8 cellular contexts compared by ENCODE assay signal in the genomic region with DNA sequence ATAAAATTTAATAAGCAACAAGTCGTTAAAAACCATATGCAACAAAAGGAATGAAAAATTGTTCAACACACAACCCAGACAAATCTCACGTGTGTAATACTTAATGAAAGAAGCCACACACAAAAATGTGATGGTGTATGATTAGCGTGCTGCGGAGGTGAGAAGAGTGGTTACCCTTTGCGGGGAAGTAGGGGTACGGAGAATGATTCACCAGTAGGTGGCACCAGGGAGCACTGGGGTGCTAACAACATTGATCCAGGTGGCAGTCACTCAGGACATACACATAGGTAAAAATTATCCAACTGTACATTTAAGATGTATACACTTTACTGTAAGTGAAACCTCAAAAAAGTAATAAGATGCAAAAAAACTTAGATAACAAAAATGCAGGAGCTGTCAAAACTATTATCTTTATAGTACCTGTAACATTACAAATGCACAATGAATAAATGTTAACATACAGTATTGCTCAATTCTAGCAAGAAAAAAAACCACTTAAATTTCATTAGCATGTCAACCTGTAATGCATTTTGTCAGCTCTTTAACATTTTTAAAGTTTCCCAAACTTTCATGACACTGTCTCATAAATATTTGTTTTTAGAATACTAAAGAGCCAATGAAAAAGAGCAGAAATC. TPM values are rescaled to one million over a fixed set of nuclear protein-coding genes. Genes with fewer than 3 reads are reported as not detected.
DNase-seq lines count a peak whose midpoint lies in the region; ATAC-seq and TF ChIP-seq lines count a peak whose summit lies in the region.

No MANE protein-coding gene starts in this region.

- H3K9ac ChIP-seq in PC-3 (ENCODE audit: low read length) = no peak overlapping the region

- ATAC-seq in PC-3 (no peak), left lobe of liver (peak; percentile 95), GM21576 (IDR thresholded peaks at IDR 0.05; ENCODE audit: unreplicated experiment) (no peak)
- peak; percentile 54 for ATAC-seq in activated naive CD4-positive, alpha-beta T cell treated with anti-CD3 and anti-CD28 coated beads, Interleukin-2, amount 50 U/mL, for 72 hours

- no peak overlapping the region for H3K27ac ChIP-seq in PC-3 (ENCODE audit: low read length)

- H3K27me3 ChIP-seq in GM06990 (replicated peaks; ENCODE audit: control insufficient read depth, insufficient read depth, low read length) (no peaks in the 10 kb centered on the region), PC-3 (ENCODE audit: low read length) (no peaks in the 10 kb centered on the region)

- no peaks in the 10 kb centered on the region for H3K9me3 ChIP-seq in PC-3 (ENCODE audit: low read length)

- no peak overlapping the region for H3K27ac Mint-ChIP-seq in activated naive CD4-positive, alpha-beta T cell treated with anti-CD3 and anti-CD28 coated beads, Interleukin-2, amount 50 U/mL, for 72 hours

- intact Hi-C loops in PC-3 (cut with micrococcal nuclease) = no loop called here

- H3K4me3 ChIP-seq in GM06990 (replicated peaks; ENCODE audit: low read depth, low read length) (no peak overlapping the region), PC-3 (ENCODE audit: low read length) (no peak overlapping the region)

- peak; percentile 74 for TF ChIP-seq CTCF in GM06990 (IDR thresholded peaks at IDR 0.05; ENCODE audit: insufficient read depth, low read length, poor library complexity, severe bottlenecking)
- TF ChIP-seq CTCF in PC-3 (conservative IDR thresholded peaks at IDR 0.05; ENCODE audit: low read depth, low read length) = peak; percentile 89

- no peak overlapping the region for H3K4me2 ChIP-seq in PC-3 (ENCODE audit: low read length)

- no peaks in the 10 kb centered on the region for H3K79me2 ChIP-seq in PC-3 (ENCODE audit: low read length)

- no peaks in the 10 kb centered on the region; the same call in 1 of the 2 replicates for H3K36me3 ChIP-seq in GM06990 (ENCODE audit: control insufficient read depth, insufficient read depth, low read length)
- no peaks in the 10 kb centered on the region for H3K36me3 ChIP-seq in PC-3 (ENCODE audit: low read depth, low read length)

- peaks cover 12% of the 10 kb centered on the region for H3K4me1 ChIP-seq in PC-3 (ENCODE audit: insufficient read depth, low read length)

- POLR2A ChIA-PET in PC-3 (lab: Charles Lee; ENCODE audit: unreplicated experiment) = no interaction called here

- H3K9me2 ChIP-seq in PC-3 (replicated peaks; ENCODE audit: low read length) = no peaks in the 10 kb centered on the region

- no peaks in the 10 kb centered on the region for H3F3A ChIP-seq in PC-3 (ENCODE audit: low read length, unreplicated experiment)

- peaks cover 0 to 11% of the 10 kb centered on the region in 2 donors for H3K36me3 Mint-ChIP-seq in activated naive CD4-positive, alpha-beta T cell treated with anti-CD3 and anti-CD28 coated beads, Interleukin-2, amount 50 U/mL, for 72 hours

- H2AFZ ChIP-seq in PC-3 (ENCODE audit: low read length) = no peak overlapping the region

- CTCF ChIA-PET in PC-3 (lab: Charles Lee) = no interaction called here

- BruUV-seq in PC-3 (replicated peaks; lab: Mats Ljungman, UMichigan) = no TSS peak

- H4K20me1 ChIP-seq in PC-3 (ENCODE audit: low read length) = no peaks in the 10 kb centered on the region

- DNase-seq in GM06990 (ENCODE audit: extremely low read depth, insufficient read length) (no peak), PC-3 (peak; percentile 48), left lobe of liver (ENCODE audit: low spot score) (peak; percentile 65), NCI-H524 (lab: John Stamatoyannopoulos, UW) (no peak), HCEC 1CT (no peak)
- DNase-seq in activated naive CD4-positive, alpha-beta T cell treated with anti-CD3 and anti-CD28 coated beads, Interleukin-2, amount 50 U/mL, for 72 hours (ENCODE audit: low spot score in 2 of 2) = peak in 1 of 2 donors; percentile 70
- DNase-seq in stimulated activated CD8-positive, alpha-beta memory T cell treated with anti-CD3 and anti-CD28 coated beads, Interleukin-7, amount 100 ng/mL, for 1 hour (ENCODE audit: low read depth in 2 of 2) = peak; percentile 16 to 29

- peaks cover 0 to 3% of the 10 kb centered on the region in 2 donors for H3K9me3 Mint-ChIP-seq in activated naive CD4-positive, alpha-beta T cell treated with anti-CD3 and anti-CD28 coated beads, Interleukin-2, amount 50 U/mL, for 72 hours

RNA-seq across cellular contexts. Expression of a gene that starts 46.8 kb away (rescaled TPM):
- total RNA-seq in PC-3 (2014; rRNA removed) (4.7 and 6.5 TPM in 2 replicates), left lobe of liver (2.6 TPM)
- not detected for total RNA-seq in activated naive CD4-positive, alpha-beta T cell treated with anti-CD3 and anti-CD28 coated beads, Interleukin-2, amount 50 U/mL, for 72 hours

Comparison
In these comparisons a context has a peak if more than half of its experiments do, and no peak if none do; other contexts are left out.
1. DNase-seq: peak in PC-3 (single experiment), left lobe of liver (single experiment) and stimulated activated CD8-positive, alpha-beta memory T cell treated with anti-CD3 and anti-CD28 coated beads, Interleukin-7, amount 100 ng/mL, for 1 hour (2 of 2); none in GM06990 (single experiment), NCI-H524 (0 of 2) and HCEC 1CT (single experiment).
2. ATAC-seq: peak in activated naive CD4-positive, alpha-beta T cell treated with anti-CD3 and anti-CD28 coated beads, Interleukin-2, amount 50 U/mL, for 72 hours (2 of 2) and left lobe of liver (single experiment); none in PC-3 (single experiment) and GM21576 (single experiment).